Comparison of ENCODE assay signal across 1 cellular context in genomic region chr4:6902318-6903042, GRCh38.
TF ChIP-seq lines count a peak whose summit lies in the region.

No MANE protein-coding gene starts in this region.

TF ChIP-seq in HepG2, 621 proteins besides CTCF, POLR2A, EP300 and RAD21 (continued from another document and continues in another):
- TF ChIP-seq ZNF770 (CRISPR knock-in tag; IDR thresholded peaks at IDR 0.05) (peak; percentile 85), CCAR2 (optimal IDR thresholded peaks at IDR 0.05; ENCODE audit: low read depth, low read length) (no peak), ZNF781 (CRISPR knock-in tag; IDR thresholded peaks at IDR 0.05; ENCODE audit: borderline replicate concordance, not compliant biosample characterization) (no peak), E2F2 (CRISPR knock-in tag; IDR thresholded peaks at IDR 0.05; ENCODE audit: borderline replicate concordance) (no peak), ZNF18 (CRISPR knock-in tag; IDR thresholded peaks at IDR 0.05; ENCODE audit: insufficient replicate concordance) (no peak), ZNF800 (CRISPR knock-in tag; IDR thresholded peaks at IDR 0.05) (no peak), YEATS4 (CRISPR knock-in tag; IDR thresholded peaks at IDR 0.05; ENCODE audit: borderline replicate concordance) (0 out of 2 replicates have a peak, but pooled peaks have one; percentile 35), ZNF326 (CRISPR knock-in tag; IDR thresholded peaks at IDR 0.05; ENCODE audit: borderline replicate concordance) (no peak), ZFP90 (CRISPR knock-in tag; IDR thresholded peaks at IDR 0.05; ENCODE audit: borderline replicate concordance) (no peak), HNRNPLL (IDR thresholded peaks at IDR 0.05; ENCODE audit: low read depth, low read length, poor library complexity, severe bottlenecking) (peak; percentile 23), ZNF318 (CRISPR knock-in tag; IDR thresholded peaks at IDR 0.05) (no peak), TAF1 (CRISPR knock-in tag; IDR thresholded peaks at IDR 0.05) (0 out of 2 replicates have a peak, but pooled peaks have one; percentile 20), EEA1 (CRISPR knock-in tag; IDR thresholded peaks at IDR 0.05; ENCODE audit: borderline replicate concordance) (no peak), MAFF (IDR thresholded peaks at IDR 0.05; ENCODE audit: low read depth, low read length) (no peak), HMG20A (CRISPR knock-in tag; IDR thresholded peaks at IDR 0.05; ENCODE audit: borderline replicate concordance) (no peak), RXRB (CRISPR knock-in tag; IDR thresholded peaks at IDR 0.05; ENCODE audit: borderline replicate concordance) (peak; percentile 12; the same call in 1 of the 2 replicates), ZBTB42 (CRISPR knock-in tag; IDR thresholded peaks at IDR 0.05) (no peak), PPARG (CRISPR knock-in tag; conservative IDR thresholded peaks at IDR 0.05) (no peak), ZNF24 (IDR thresholded peaks at IDR 0.05) (no peak), ZNF619 (CRISPR knock-in tag; IDR thresholded peaks at IDR 0.05) (no peak), FOSL2 (CRISPR knock-in tag; IDR thresholded peaks at IDR 0.05) (peak; percentile 35), SOX13 (IDR thresholded peaks at IDR 0.05) (no peak), SOX13 (CRISPR knock-in tag; conservative IDR thresholded peaks at IDR 0.05 in 1 of 2, IDR thresholded peaks at IDR 0.05 in 1 of 2) (peak in 1 of 2 experiments; percentile 59; a peak in 1 of 4 replicates), SIN3A (IDR thresholded peaks at IDR 0.05; ENCODE audit: borderline replicate concordance, low read depth, low read length) (no peak), SAP130 (CRISPR knock-in tag; IDR thresholded peaks at IDR 0.05; ENCODE audit: low read depth) (peak; percentile 34; the same call in 1 of the 2 replicates), MYC (CRISPR knock-in tag; IDR thresholded peaks at IDR 0.05; ENCODE audit: borderline replicate concordance) (peak; percentile 51; the same call in 1 of the 2 replicates), ZNF3 (CRISPR knock-in tag; IDR thresholded peaks at IDR 0.05) (no peak), ZNF670 (CRISPR knock-in tag; IDR thresholded peaks at IDR 0.05; ENCODE audit: borderline replicate concordance) (no peak), PRDM10 (CRISPR knock-in tag; IDR thresholded peaks at IDR 0.05; ENCODE audit: low read depth) (no peak), ZMYM3 (CRISPR knock-in tag; IDR thresholded peaks at IDR 0.05) (peak; percentile 35; the same call in 1 of the 2 replicates), FOXC1 (CRISPR knock-in tag; IDR thresholded peaks at IDR 0.05; ENCODE audit: borderline replicate concordance) (0 out of 2 replicates have a peak, but pooled peaks have one; percentile 27), ZNF234 (CRISPR knock-in tag; conservative IDR thresholded peaks at IDR 0.05) (no peak), SOX5 (CRISPR knock-in tag; IDR thresholded peaks at IDR 0.05; ENCODE audit: borderline replicate concordance) (0 out of 2 replicates have a peak, but pooled peaks have one; percentile 31), KLF16 (CRISPR knock-in tag; IDR thresholded peaks at IDR 0.05) (no peak), KDM2A (CRISPR knock-in tag; IDR thresholded peaks at IDR 0.05; ENCODE audit: borderline replicate concordance, low read depth) (peak; percentile 37; the same call in 1 of the 2 replicates), ZNF205 (CRISPR knock-in tag; IDR thresholded peaks at IDR 0.05) (peak; percentile 46; the same call in 1 of the 2 replicates), ZNF230 (CRISPR knock-in tag; IDR thresholded peaks at IDR 0.05) (no peak; the same call in 1 of the 2 replicates), NFATC3 (CRISPR knock-in tag; IDR thresholded peaks at IDR 0.05) (0 out of 2 replicates have a peak, but pooled peaks have one; percentile 44), NCOA2 (CRISPR knock-in tag; IDR thresholded peaks at IDR 0.05) (peak; percentile 30; the same call in 1 of the 2 replicates)
